Comparison of ENCODE assay signal across 24 cellular contexts in the genomic region with DNA sequence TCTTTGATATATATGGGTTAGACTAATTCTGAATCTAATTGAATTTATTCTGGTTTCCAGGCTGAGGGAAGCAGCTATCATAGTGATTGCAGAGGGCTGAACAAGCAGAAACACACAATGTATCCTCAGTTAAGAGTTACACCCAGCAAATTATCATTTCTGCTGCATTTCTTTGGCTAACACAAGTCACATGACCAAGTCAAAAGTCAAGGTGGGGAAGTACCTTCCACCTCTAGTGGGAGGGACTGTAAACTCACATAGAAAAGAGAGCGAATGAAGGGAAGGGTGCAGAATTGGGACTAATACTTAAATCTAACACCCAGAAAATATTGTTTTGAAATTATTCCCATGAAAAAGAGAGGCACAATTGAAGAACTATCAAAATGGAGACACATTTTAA.
DNase-seq lines count a peak whose midpoint lies in the region; ATAC-seq, FAIRE-seq and TF ChIP-seq lines count a peak whose summit lies in the region.
"Had no signal": no experiment of that assay in that cellular context is flagged by ENCODE, and none has a peak within 500 bp of the region (broad histone marks: within the 10 kb centered on the region; RNA-seq: fewer than 3 reads in every experiment).

No MANE protein-coding gene starts in this region.

- no peak for FAIRE-seq in H1 (lab: Jason Lieb, UNC)
- FAIRE-seq: A204.1, GM12891, GM18507, H54 had no signal

- H3K9ac ChIP-seq in H1 (replicated peaks in 1 of 4; ENCODE audit: extremely low read depth in 1 of 4, low read depth in 3 of 4, low read length in 3 of 4) = no peak overlapping the region
- H3K9ac ChIP-seq: BLaER1 had no signal

- DNase-seq in WTC11 (ENCODE audit: low spot score) = no peak
- DNase-seq in H1 (ENCODE audit: low read depth in 1 of 2, low spot score in 2 of 2) = no peak
- no peak for DNase-seq in NK-92 (lab: John Stamatoyannopoulos, UW; ENCODE audit: unreplicated experiment)
- DNase-seq in tibial nerve (ENCODE audit: low spot score in 2 of 2) = no peak
- no peak for DNase-seq in stimulated activated CD4-positive, alpha-beta T cell treated with anti-CD3 and anti-CD28 coated beads, Interleukin-15, amount 100 ng/mL, for 24 hours
- DNase-seq: Caco-2; CD4-positive, CD25-positive, alpha-beta regulatory T cell; CD8-positive, alpha-beta T cell; DMS153; DND-41; GDM1 had no signal

- no peak for TF ChIP-seq CTCF in WTC11 (IDR thresholded peaks at IDR 0.05)
- TF ChIP-seq CTCF in H1 (IDR thresholded peaks at IDR 0.05; ENCODE audit: control extremely low read depth in 1 of 3, insufficient read depth in 1 of 3, low read depth in 1 of 3, low read length in 3 of 3) = no peak
- no peak for TF ChIP-seq CTCF in tibial nerve (IDR thresholded peaks at IDR 0.05)

- H3K4me1 ChIP-seq in H1 (replicated peaks in 1 of 4; ENCODE audit: control insufficient read depth in 3 of 4, insufficient read depth in 4 of 4, low read length in 3 of 4) (no peaks in the 10 kb centered on the region), tibial nerve (no peaks in the 10 kb centered on the region)
- H3K4me1 ChIP-seq: BLaER1, Caco-2, HAP-1 had no signal

- H3K23me2 ChIP-seq in H1 (ENCODE audit: low read depth, low read length) = no peaks in the 10 kb centered on the region

- H2BK120ac ChIP-seq in H1 (replicated peaks; ENCODE audit: low read depth, low read length) = no peak overlapping the region

- peak; percentile 47 for ATAC-seq in GM18867 (IDR thresholded peaks at IDR 0.05; ENCODE audit: unreplicated experiment)
- ATAC-seq in HG02885 (IDR thresholded peaks at IDR 0.05; ENCODE audit: poor library complexity, unreplicated experiment) = peak; percentile 47
- no peak for ATAC-seq in WTC11
- ATAC-seq in GM19397 (IDR thresholded peaks at IDR 0.05; ENCODE audit: unreplicated experiment) = no peak
- ATAC-seq: CD8-positive, alpha-beta T cell; GM23338 had no signal

- H3K27me3 ChIP-seq in H1 (replicated peaks in 1 of 4; ENCODE audit: control insufficient read depth in 3 of 4, extremely low read depth in 1 of 4, insufficient read depth in 3 of 4, low read length in 3 of 4) = no peaks in the 10 kb centered on the region
- H3K27me3 ChIP-seq in tibial nerve = no peaks in the 10 kb centered on the region
- H3K27me3 ChIP-seq: BLaER1 had no signal

- no peak overlapping the region for H4K8ac ChIP-seq in H1 (ENCODE audit: extremely low read depth, insufficient read depth, low read length)

- no peaks in the 10 kb centered on the region for H3K79me1 ChIP-seq in H1 (ENCODE audit: low read depth, low read length)

- peaks cover 5% of the 10 kb centered on the region; the same call in 1 of the 2 replicates for H3K36me3 Mint-ChIP-seq in WTC11
- H3K36me3 Mint-ChIP-seq: CD4-positive, CD25-positive, alpha-beta regulatory T cell; CD8-positive, alpha-beta T cell had no signal

- H4K91ac ChIP-seq in H1 (replicated peaks; ENCODE audit: insufficient read length, low read length) = no peak overlapping the region

- no peak overlapping the region for H3K4me2 ChIP-seq in H1 (ENCODE audit: insufficient read depth in 1 of 2, low read depth in 2 of 2, low read length in 2 of 2)
- H3K4me2 ChIP-seq: BLaER1, GM23338 had no signal

- H3K36me3 ChIP-seq in H1 (ENCODE audit: control insufficient read depth in 2 of 4, insufficient read depth in 4 of 4, low read length in 3 of 4) (no peaks in the 10 kb centered on the region), tibial nerve (no peaks in the 10 kb centered on the region)
- H3K36me3 ChIP-seq: BLaER1, HAP-1 had no signal

- CTCF ChIA-PET in WTC11 (lab: Charles Lee) = no interaction called here
- CTCF ChIA-PET in H1 (lab: Charles Lee; ENCODE audit: partially characterized antibody) = interaction anchor here (1.3 kb wide), 1 partner anchor 9 kb away, joined by 3 read pairs; no protein-coding TSS in a partner anchor

- peak overlapping the region; percentile 77; the same call in 1 of the 2 replicates for H2AFZ ChIP-seq in H1 (ENCODE audit: low read length)
- H2AFZ ChIP-seq: GM23338 had no signal

- peaks cover 4% of the 10 kb centered on the region; the same call in 1 of the 2 replicates for H3K4me1 Mint-ChIP-seq in WTC11
- H3K4me1 Mint-ChIP-seq: B cell; CD4-positive, CD25-positive, alpha-beta regulatory T cell had no signal

- H2BK12ac ChIP-seq in H1 (ENCODE audit: low read depth, low read length) = no peak overlapping the region

- H3K56ac ChIP-seq in H1 (replicated peaks; ENCODE audit: insufficient read length, low read depth, low read length) = no peak overlapping the region

- H4K5ac ChIP-seq in H1 (ENCODE audit: insufficient read length, low read depth, low read length) = no peak overlapping the region

- H3K27ac Mint-ChIP-seq in WTC11 = peak overlapping the region; percentile 14; the same call in 1 of the 2 replicates
- H3K27ac Mint-ChIP-seq: B cell; CD4-positive, CD25-positive, alpha-beta regulatory T cell; CD8-positive, alpha-beta T cell; GM23338 had no signal

- no peak for TF ChIP-seq POLR2A in H1 (IDR thresholded peaks at IDR 0.05; ENCODE audit: control extremely low read depth in 1 of 2, low read depth in 2 of 2, low read length in 2 of 2)
- no peak for TF ChIP-seq POLR2A in tibial nerve (IDR thresholded peaks at IDR 0.05)

- no peak overlapping the region for H3K18ac ChIP-seq in H1 (ENCODE audit: extremely low read depth, low read length)

- TF ChIP-seq EP300 in H1 (IDR thresholded peaks at IDR 0.05; ENCODE audit: borderline replicate concordance in 1 of 2, low read depth in 2 of 2, low read length in 2 of 2) (no peak), tibial nerve (IDR thresholded peaks at IDR 0.05) (no peak)

- no peak overlapping the region for H2BK15ac ChIP-seq in H1 (ENCODE audit: low read length)

- no peak overlapping the region for H2BK5ac ChIP-seq in H1 (ENCODE audit: low read depth, low read length)

- no peak overlapping the region for H3K4me3 Mint-ChIP-seq in WTC11
- H3K4me3 Mint-ChIP-seq: B cell; CD4-positive, CD25-positive, alpha-beta regulatory T cell; CD8-positive, alpha-beta T cell; GM23338 had no signal

- H4K20me1 ChIP-seq in H1 (replicated peaks in 1 of 2; ENCODE audit: control insufficient read depth in 1 of 2, insufficient read depth in 2 of 2, low read length in 2 of 2) = no peaks in the 10 kb centered on the region
- H4K20me1 ChIP-seq: BLaER1 had no signal

- no peaks in the 10 kb centered on the region for H3K9me3 ChIP-seq in H1 (ENCODE audit: insufficient read depth in 2 of 2, low read depth in 1 of 2, low read length in 1 of 2)
- H3K9me3 ChIP-seq in tibial nerve = no peaks in the 10 kb centered on the region
- H3K9me3 ChIP-seq: BLaER1, Caco-2, HAP-1 had no signal

- H3K4ac ChIP-seq in H1 (replicated peaks; ENCODE audit: insufficient read length, low read depth, low read length) = no peak overlapping the region

- 96% methylated on average over 1 of the region's 1 CpG; no CpG with 5 or more reads in 1 of the 2 experiments for WGBS in H1 (ENCODE audit: extremely low coverage in 1 of 2, insufficient coverage in 1 of 2, insufficient read length in 1 of 2, insufficient replicate concordance in 2 of 2, low coverage in 1 of 2, low lambda C conversion rate in 2 of 2, missing lambda C conversion rate in 1 of 2), 2 experiments
- WGBS in tibial nerve, 2 donors = 98% methylated on average over 1 of the region's 1 CpG

- H3K27me3 Mint-ChIP-seq in WTC11 (ENCODE audit: low read depth) = no peaks in the 10 kb centered on the region
- H3K27me3 Mint-ChIP-seq: B cell; CD4-positive, CD25-positive, alpha-beta regulatory T cell had no signal

- no peak overlapping the region for H3K4me3 ChIP-seq in H1 (ENCODE audit: extremely low read depth in 1 of 4, insufficient read depth in 2 of 4, low read depth in 3 of 4, low read length in 4 of 4)
- no peak overlapping the region for H3K4me3 ChIP-seq in tibial nerve
- H3K4me3 ChIP-seq: BLaER1, GM23338, HAP-1 had no signal

- POLR2A ChIA-PET in WTC11 (lab: Charles Lee) (no interaction called here), H1 (lab: Charles Lee; ENCODE audit: partially characterized antibody) (interaction anchor here (0.6 kb wide), 1 partner anchor 224 kb away, joined by 4 read pairs; no protein-coding TSS in a partner anchor)

- no peak overlapping the region for H2BK20ac ChIP-seq in H1 (ENCODE audit: low read length)

- TF ChIP-seq RAD21 in H1 (IDR thresholded peaks at IDR 0.05 in 1 of 2, conservative IDR thresholded peaks at IDR 0.05 in 1 of 2; ENCODE audit: low read depth in 2 of 2, low read length in 2 of 2) = no peak

- no peak overlapping the region for H2AK5ac ChIP-seq in H1 (ENCODE audit: low read depth, low read length)

- H3K14ac ChIP-seq in H1 (ENCODE audit: insufficient read length) = no peak overlapping the region

- no peaks in the 10 kb centered on the region for H3K79me2 ChIP-seq in H1 (ENCODE audit: control insufficient read depth in 1 of 2, insufficient read depth in 2 of 2, low read length in 2 of 2)

- H3K27ac ChIP-seq in H1 (ENCODE audit: low read depth, low read length) (no peak overlapping the region), tibial nerve (no peak overlapping the region)
- H3K27ac ChIP-seq: 22Rv1, BLaER1, C4-2B had no signal

- H3K9me3 Mint-ChIP-seq in WTC11 = 0 out of 2 replicates have a peak, but pooled peaks cover 3% of the 10 kb centered on the region
- H3K9me3 Mint-ChIP-seq: CD8-positive, alpha-beta T cell; GM23338 had no signal

- H3K23ac ChIP-seq in H1 (ENCODE audit: insufficient read length) = no peak overlapping the region

TF ChIP-seq in WTC11, 78 proteins besides CTCF, POLR2A, EP300 and RAD21 (continues in another document):
- no peak for TF ChIP-seq CBFB (CRISPR knock-in tag; IDR thresholded peaks at IDR 0.05; ENCODE audit: low read depth)
- TF ChIP-seq, protein P1, sequence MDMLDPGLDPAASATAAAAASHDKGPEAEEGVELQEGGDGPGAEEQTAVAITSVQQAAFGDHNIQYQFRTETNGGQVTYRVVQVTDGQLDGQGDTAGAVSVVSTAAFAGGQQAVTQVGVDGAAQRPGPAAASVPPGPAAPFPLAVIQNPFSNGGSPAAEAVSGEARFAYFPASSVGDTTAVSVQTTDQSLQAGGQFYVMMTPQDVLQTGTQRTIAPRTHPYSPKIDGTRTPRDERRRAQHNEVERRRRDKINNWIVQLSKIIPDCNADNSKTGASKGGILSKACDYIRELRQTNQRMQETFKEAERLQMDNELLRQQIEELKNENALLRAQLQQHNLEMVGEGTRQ (CRISPR knock-in tag; IDR thresholded peaks at IDR 0.05) = peak; percentile 61

TF ChIP-seq in H1, 55 proteins besides CTCF, POLR2A, EP300 and RAD21 (continues in another document):
- no peak for TF ChIP-seq ATF3 (IDR thresholded peaks at IDR 0.05; ENCODE audit: insufficient read depth, low read depth, low read length)
- TF ChIP-seq RXRA (IDR thresholded peaks at IDR 0.05; ENCODE audit: insufficient read depth, low read depth, low read length) = no peak
- no peak for TF ChIP-seq CTBP2 (IDR thresholded peaks at IDR 0.05; ENCODE audit: borderline replicate concordance, insufficient read depth, insufficient read length, low read length)
- TF ChIP-seq NANOG (IDR thresholded peaks at IDR 0.05; ENCODE audit: insufficient read depth, low read depth, low read length, poor library complexity, severe bottlenecking) = no peak
- no peak for TF ChIP-seq TEAD4 (IDR thresholded peaks at IDR 0.05; ENCODE audit: low read depth, low read length)
- TF ChIP-seq ASH2L (IDR thresholded peaks at IDR 0.05; ENCODE audit: low read length) = no peak

Comparison
In these comparisons a context has a peak if more than half of its experiments do, and no peak if none do; other contexts are left out.
1. ATAC-seq: peak in GM18867 (single experiment) and HG02885 (single experiment); none in WTC11 (single experiment) and GM19397 (single experiment).